9 cellular contexts compared by ENCODE assay signal in the genomic region with DNA sequence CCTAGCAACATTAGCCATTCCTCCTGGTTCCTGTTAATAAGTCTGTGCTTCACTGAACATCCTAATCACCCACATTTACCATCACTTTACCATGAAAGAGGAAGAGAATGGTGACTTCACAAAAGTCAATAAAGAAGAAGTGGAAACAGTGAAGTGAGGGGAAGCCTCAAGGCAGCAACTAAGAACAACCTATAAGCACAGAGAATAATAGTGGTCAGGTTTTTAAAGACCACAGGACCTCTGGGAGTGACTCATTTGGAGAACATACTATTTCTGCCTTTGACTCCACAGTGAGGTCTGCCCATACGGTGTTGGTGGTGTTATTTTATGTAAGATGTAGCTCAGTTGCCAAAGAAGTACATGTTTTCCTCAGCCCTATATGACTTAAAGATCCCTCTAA.
DNase-seq lines count a peak whose midpoint lies in the region; ATAC-seq and TF ChIP-seq lines count a peak whose summit lies in the region.
"Had no signal": no experiment of that assay in that cellular context is flagged by ENCODE, and none has a peak within 500 bp of the region (broad histone marks: within the 10 kb centered on the region; RNA-seq: fewer than 3 reads in every experiment).

No MANE protein-coding gene starts in this region.

- no peaks in the 10 kb centered on the region for H3K27me3 Mint-ChIP-seq in activated T-cell treated with anti-CD3 and anti-CD28 coated beads, Interleukin-2, amount 50 U/mL, for 4 hours (ENCODE audit: low read depth)
- peaks cover 3% of the 10 kb centered on the region for H3K27me3 Mint-ChIP-seq in nephron progenitor cell (ENCODE audit: low read depth, poor library complexity)

- H3K9me3 Mint-ChIP-seq in activated T-cell treated with anti-CD3 and anti-CD28 coated beads, Interleukin-2, amount 50 U/mL, for 4 hours = no peaks in the 10 kb centered on the region
- H3K9me3 Mint-ChIP-seq in nephron progenitor cell = no peaks in the 10 kb centered on the region

- no peaks in the 10 kb centered on the region for H3K9me3 ChIP-seq in RWPE2 (ENCODE audit: severe bottlenecking)

- H3K27me3 ChIP-seq in RWPE2 (ENCODE audit: insufficient read depth, poor library complexity, severe bottlenecking) = no peaks in the 10 kb centered on the region

- peak; percentile 56 to 61 for ATAC-seq in activated T-cell treated with anti-CD3 and anti-CD28 coated beads, Interleukin-2, amount 50 U/mL, for 4 hours
- peak; percentile 92 for ATAC-seq in HG02973 (IDR thresholded peaks at IDR 0.05; ENCODE audit: unreplicated experiment)
- peak; percentile 35; the same call in 1 of the 3 replicates for ATAC-seq in RWPE2 (ENCODE audit: low read depth)

- H3K27ac ChIP-seq in RWPE2 (ENCODE audit: poor library complexity, severe bottlenecking) = peak overlapping the region; percentile 75

- H3K4me3 ChIP-seq in RWPE2 (ENCODE audit: severe bottlenecking) = no peak overlapping the region

- DNase-seq in activated T-cell treated with anti-CD3 and anti-CD28 coated beads, Interleukin-2, amount 50 U/mL, for 4 hours = no peak
- no peak for DNase-seq in activated T-cell treated with anti-CD3 and anti-CD28 coated beads, Interleukin-2, amount 50 U/mL, for 48 hours
- no peak for DNase-seq in RWPE2 (ENCODE audit: low spot score)
- DNase-seq in globus pallidus (ENCODE audit: low spot score) = peak; percentile 51
- DNase-seq in NCI-H187 (lab: John Stamatoyannopoulos, UW) = no peak
- DNase-seq in nephron progenitor cell = no peak
- no peak for DNase-seq in T-helper 9 cell
- DNase-seq: right cardiac atrium had no signal

- H3K4me1 Mint-ChIP-seq in activated T-cell treated with anti-CD3 and anti-CD28 coated beads, Interleukin-2, amount 50 U/mL, for 4 hours (ENCODE audit: low read depth) = peaks cover 44% of the 10 kb centered on the region
- peaks cover 12% of the 10 kb centered on the region for H3K4me1 Mint-ChIP-seq in nephron progenitor cell

- no peaks in the 10 kb centered on the region for H3K36me3 ChIP-seq in RWPE2 (ENCODE audit: low read depth)

- no peaks in the 10 kb centered on the region for H3K36me3 Mint-ChIP-seq in activated T-cell treated with anti-CD3 and anti-CD28 coated beads, Interleukin-2, amount 50 U/mL, for 4 hours (ENCODE audit: insufficient read depth)
- no peaks in the 10 kb centered on the region for H3K36me3 Mint-ChIP-seq in nephron progenitor cell (ENCODE audit: low read depth)

- peaks cover 22% of the 10 kb centered on the region for H3K4me1 ChIP-seq in RWPE2 (ENCODE audit: insufficient read depth, poor library complexity, severe bottlenecking)

- H3K27ac Mint-ChIP-seq in nephron progenitor cell = no peak overlapping the region

- no peak for TF ChIP-seq CTCF in RWPE2 (IDR thresholded peaks at IDR 0.05; ENCODE audit: poor library complexity, severe bottlenecking)
- no peak for TF ChIP-seq CTCF in nephron progenitor cell (IDR thresholded peaks at IDR 0.05)

- no peak overlapping the region for H3K4me3 Mint-ChIP-seq in activated T-cell treated with anti-CD3 and anti-CD28 coated beads, Interleukin-2, amount 50 U/mL, for 4 hours
- H3K4me3 Mint-ChIP-seq in nephron progenitor cell = no peak overlapping the region

Comparison
In these comparisons a context has a peak if more than half of its experiments do, and no peak if none do; other contexts are left out.
1. ATAC-seq: peak in every context shown above with its lines; median percentile 92 in HG02973; 58 in activated T-cell treated with anti-CD3 and anti-CD28 coated beads, Interleukin-2, amount 50 U/mL, for 4 hours; 35 in RWPE2.